8 cellular contexts compared by ENCODE assay signal in the genomic region with DNA sequence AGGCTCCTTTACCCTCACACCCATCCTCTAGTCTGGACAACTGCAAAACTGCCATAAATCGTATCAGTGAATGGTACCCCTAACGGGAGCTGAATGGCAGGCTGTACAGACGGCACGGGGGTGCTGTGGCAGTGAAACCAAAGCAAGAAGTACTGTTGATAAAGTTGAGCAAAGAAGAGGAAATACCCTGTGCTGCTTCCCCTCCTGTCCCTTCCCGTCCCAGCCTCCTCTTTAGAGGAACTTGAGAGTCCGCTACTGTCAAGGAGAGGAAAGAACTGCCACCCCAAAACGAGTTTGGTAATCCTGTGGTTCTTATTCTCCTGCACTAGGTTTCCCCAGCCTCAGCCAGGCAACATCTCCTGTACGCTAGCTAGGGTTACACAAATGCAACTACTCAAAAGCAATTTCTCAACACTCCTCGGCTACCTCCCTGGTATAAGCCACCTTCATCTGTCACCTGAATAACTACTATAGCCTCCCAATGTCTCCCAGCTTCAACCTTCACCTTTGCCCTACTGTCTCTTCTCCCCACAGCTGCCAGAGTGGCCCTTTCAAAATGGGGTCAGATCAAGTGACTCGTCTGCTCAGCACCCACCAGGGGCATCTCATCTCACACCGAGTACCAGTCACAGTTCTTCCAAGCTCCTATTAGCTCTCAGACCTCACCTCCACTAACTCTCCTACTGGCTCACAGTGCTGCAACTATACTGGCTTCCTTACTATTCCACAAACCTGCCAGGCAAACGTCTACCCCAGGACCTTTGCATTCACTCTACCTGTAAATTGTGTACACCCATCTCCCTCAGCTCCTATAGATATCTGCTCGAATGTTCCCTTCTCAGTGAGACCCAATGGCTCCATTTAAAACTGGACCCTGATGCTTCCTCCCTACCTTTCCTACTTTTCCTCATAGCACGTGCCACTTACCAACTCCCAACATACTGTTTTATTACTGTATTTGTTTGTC. TPM values are rescaled to one million over a fixed set of nuclear protein-coding genes. Genes with fewer than 3 reads are reported as not detected.
DNase-seq lines count a peak whose midpoint lies in the region; ATAC-seq and TF ChIP-seq lines count a peak whose summit lies in the region.

No MANE protein-coding gene starts in this region.

- peak; percentile 99 for DNase-seq in SKM-1 (lab: John Stamatoyannopoulos, UW; ENCODE audit: unreplicated experiment)
- no peak for DNase-seq in foreskin fibroblast
- DNase-seq in gastrocnemius medialis: peak; percentile 37 to 75
- no peak for DNase-seq in HEK293T (ENCODE audit: extremely low spot score)
- DNase-seq in NCI-H510A (lab: John Stamatoyannopoulos, UW): no peak
- DNase-seq in NCI-H1694 (lab: John Stamatoyannopoulos, UW): no peak
- DNase-seq in BE2C: no peak

- H3K4me3 ChIP-seq in foreskin fibroblast (ENCODE audit: low read depth in 1 of 2, low read length in 2 of 2) (peak overlapping the region; percentile 7 to 78), gastrocnemius medialis (peak overlapping the region; percentile 75 to 100 (median 84)), BE2C (ENCODE audit: low read depth, low read length) (no peak overlapping the region)

- POLR2A ChIA-PET in HEK293T (lab: Yijun Ruan, JAX): interaction anchor here (1.5 to 1.6 kb wide), 2 partner anchors 16 to 17 kb away, joined by 3 to 4 read pairs; no protein-coding TSS in a partner anchor

- H3K9me3 ChIP-seq in gastrocnemius medialis: no peaks in the 10 kb centered on the region
- H3K9me3 ChIP-seq in BE2C: no peaks in the 10 kb centered on the region

- intact Hi-C loops in gastrocnemius medialis (cut with DNase I; ENCODE audit: low total_unique reads): no loop called here

- H3K4me1 ChIP-seq in gastrocnemius medialis (peaks cover 57 to 65% of the 10 kb centered on the region in 2 donors), BE2C (peaks cover 19% of the 10 kb centered on the region)

- TF ChIP-seq CTCF in foreskin fibroblast (IDR thresholded peaks at IDR 0.05; ENCODE audit: low read depth, low read length): no peak
- peak in 1 of 5 experiments; percentile 11 for TF ChIP-seq CTCF in gastrocnemius medialis (IDR thresholded peaks at IDR 0.05 in 4 of 5, conservative IDR thresholded peaks at IDR 0.05 in 1 of 5)
- TF ChIP-seq CTCF in BE2C (IDR thresholded peaks at IDR 0.05; ENCODE audit: low read depth, low read length): no peak

- H3K27ac ChIP-seq in gastrocnemius medialis: peak overlapping the region; percentile 87 to 92 (median 91)

- CTCF ChIA-PET in HEK293T (lab: Yijun Ruan, JAX): interaction anchor here (0.6 to 1.4 kb wide), 2 partner anchors 13 to 159 kb away, joined by 3 read pairs; no protein-coding TSS in a partner anchor

- H3K27me3 ChIP-seq in gastrocnemius medialis: no peaks in the 10 kb centered on the region
- H3K27me3 ChIP-seq in BE2C: no peaks in the 10 kb centered on the region

- TF ChIP-seq POLR2A in gastrocnemius medialis (IDR thresholded peaks at IDR 0.05): peak; percentile 46 to 51

- ATAC-seq in GM18511 (IDR thresholded peaks at IDR 0.05; ENCODE audit: unreplicated experiment) (peak; percentile 22), gastrocnemius medialis (peak; percentile 5 to 53)

- H3K36me3 ChIP-seq in gastrocnemius medialis (peaks cover 0 to 60% of the 10 kb centered on the region in 2 donors), BE2C (no peaks in the 10 kb centered on the region)

- in situ Hi-C loops in gastrocnemius medialis (cut with MboI; ENCODE audit: low sequenced_read_pairs in 4 of 4): no loop called here

TF ChIP-seq in HEK293T, 16 proteins besides CTCF, POLR2A, EP300 and RAD21:
- no peak for TF ChIP-seq FOXA1 (IDR thresholded peaks at IDR 0.05)
- no peak for TF ChIP-seq SUZ12 (IDR thresholded peaks at IDR 0.05)
- no peak for TF ChIP-seq LEF1 (IDR thresholded peaks at IDR 0.05; ENCODE audit: borderline replicate concordance)
- TF ChIP-seq NFRKB (IDR thresholded peaks at IDR 0.05): no peak
- no peak for TF ChIP-seq FOXK2 (IDR thresholded peaks at IDR 0.05)
- TF ChIP-seq SP1 (IDR thresholded peaks at IDR 0.05): no peak
- no peak for TF ChIP-seq ELF4 (IDR thresholded peaks at IDR 0.05)
- TF ChIP-seq ARNT (IDR thresholded peaks at IDR 0.05): no peak
- TF ChIP-seq ZNF384 (IDR thresholded peaks at IDR 0.05): no peak
- TF ChIP-seq FOXM1 (IDR thresholded peaks at IDR 0.05; ENCODE audit: borderline replicate concordance): no peak
- no peak for TF ChIP-seq BHLHE40 (IDR thresholded peaks at IDR 0.05; ENCODE audit: borderline replicate concordance)
- TF ChIP-seq, protein P1, sequence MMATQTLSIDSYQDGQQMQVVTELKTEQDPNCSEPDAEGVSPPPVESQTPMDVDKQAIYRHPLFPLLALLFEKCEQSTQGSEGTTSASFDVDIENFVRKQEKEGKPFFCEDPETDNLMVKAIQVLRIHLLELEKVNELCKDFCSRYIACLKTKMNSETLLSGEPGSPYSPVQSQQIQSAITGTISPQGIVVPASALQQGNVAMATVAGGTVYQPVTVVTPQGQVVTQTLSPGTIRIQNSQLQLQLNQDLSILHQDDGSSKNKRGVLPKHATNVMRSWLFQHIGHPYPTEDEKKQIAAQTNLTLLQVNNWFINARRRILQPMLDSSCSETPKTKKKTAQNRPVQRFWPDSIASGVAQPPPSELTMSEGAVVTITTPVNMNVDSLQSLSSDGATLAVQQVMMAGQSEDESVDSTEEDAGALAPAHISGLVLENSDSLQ (IDR thresholded peaks at IDR 0.05): no peak
- no peak for TF ChIP-seq TARDBP (IDR thresholded peaks at IDR 0.05)
- TF ChIP-seq L3MBTL2 (conservative IDR thresholded peaks at IDR 0.05): no peak

RNA-seq across cellular contexts. Expression of a gene that starts 4.1 kb away (rescaled TPM):
- 1,000 to 10,000 TPM; 1,042 to 2,721 (median 1,859) TPM for total RNA-seq in gastrocnemius medialis
- 41.7 TPM for polyA plus RNA-seq in BE2C (2012; ENCODE audit: insufficient read depth, insufficient read length, low read depth)

Comparison
In these comparisons a context has a peak if more than half of its experiments do, and no peak if none do; other contexts are left out.
1. DNase-seq: peak in SKM-1 (single experiment) and gastrocnemius medialis (2 of 2); none in foreskin fibroblast (0 of 2), HEK293T (single experiment), NCI-H510A (single experiment), NCI-H1694 (single experiment) and BE2C (single experiment).